ENCODE assay signal across 1 cellular context in the genomic region with DNA sequence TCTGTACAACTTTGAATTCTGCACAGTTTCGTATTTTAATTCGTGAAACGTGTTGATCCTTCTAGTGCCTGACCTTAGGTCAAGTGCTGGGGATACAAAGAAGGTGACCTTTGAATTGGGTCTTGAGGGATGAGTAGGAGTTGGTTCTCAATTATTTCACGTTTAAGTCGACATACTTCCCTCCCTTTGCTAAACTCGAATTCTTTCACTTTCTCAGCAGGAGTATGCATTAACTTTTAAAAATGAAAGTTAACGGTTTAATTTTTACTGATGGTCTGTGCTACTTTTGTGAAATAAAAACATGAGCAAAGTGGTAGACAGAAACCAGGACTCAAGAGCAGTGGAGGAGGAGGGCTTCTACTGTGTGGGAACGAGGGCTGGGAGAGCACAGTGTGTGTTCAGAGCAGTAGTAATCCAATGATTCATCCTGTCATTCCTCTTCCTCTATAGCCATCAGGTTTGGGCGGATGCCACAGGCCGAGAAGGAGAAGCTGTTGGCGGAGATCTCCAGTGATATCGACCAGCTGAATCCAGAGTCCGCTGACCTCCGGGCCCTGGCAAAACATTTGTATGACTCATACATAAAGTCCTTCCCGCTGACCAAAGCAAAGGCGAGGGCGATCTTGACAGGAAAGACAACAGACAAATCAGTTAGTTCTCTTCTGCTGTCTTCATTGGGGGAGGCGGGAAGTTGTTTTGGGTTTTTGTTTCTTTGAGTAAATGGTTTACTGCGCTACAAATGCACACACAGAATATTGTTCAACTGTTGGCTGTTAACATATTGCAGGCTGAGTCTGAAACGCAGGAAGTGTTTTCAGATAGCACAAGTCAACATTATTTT.
TF ChIP-seq lines count a peak whose summit lies in the region.

No MANE protein-coding gene starts in this region.

TF ChIP-seq in HCT116, 20 proteins besides CTCF, POLR2A, EP300 and RAD21 (continued from another document):
- TF ChIP-seq, protein P1, sequence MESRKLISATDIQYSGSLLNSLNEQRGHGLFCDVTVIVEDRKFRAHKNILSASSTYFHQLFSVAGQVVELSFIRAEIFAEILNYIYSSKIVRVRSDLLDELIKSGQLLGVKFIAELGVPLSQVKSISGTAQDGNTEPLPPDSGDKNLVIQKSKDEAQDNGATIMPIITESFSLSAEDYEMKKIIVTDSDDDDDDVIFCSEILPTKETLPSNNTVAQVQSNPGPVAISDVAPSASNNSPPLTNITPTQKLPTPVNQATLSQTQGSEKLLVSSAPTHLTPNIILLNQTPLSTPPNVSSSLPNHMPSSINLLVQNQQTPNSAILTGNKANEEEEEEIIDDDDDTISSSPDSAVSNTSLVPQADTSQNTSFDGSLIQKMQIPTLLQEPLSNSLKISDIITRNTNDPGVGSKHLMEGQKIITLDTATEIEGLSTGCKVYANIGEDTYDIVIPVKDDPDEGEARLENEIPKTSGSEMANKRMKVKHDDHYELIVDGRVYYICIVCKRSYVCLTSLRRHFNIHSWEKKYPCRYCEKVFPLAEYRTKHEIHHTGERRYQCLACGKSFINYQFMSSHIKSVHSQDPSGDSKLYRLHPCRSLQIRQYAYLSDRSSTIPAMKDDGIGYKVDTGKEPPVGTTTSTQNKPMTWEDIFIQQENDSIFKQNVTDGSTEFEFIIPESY (IDR thresholded peaks at IDR 0.05; ENCODE audit: extremely low read depth, insufficient replicate concordance, low read length) = peak; percentile 37
- TF ChIP-seq POLR2AphosphoS5 (IDR thresholded peaks at IDR 0.05; ENCODE audit: low read depth, low read length) = peak; percentile 68
- TF ChIP-seq SP1 (IDR thresholded peaks at IDR 0.05; ENCODE audit: low read depth) = peak; percentile 93
- peak; percentile 98 for TF ChIP-seq JUND (IDR thresholded peaks at IDR 0.05)
- peak; percentile 72; the same call in 1 of the 2 replicates for TF ChIP-seq CEBPB (IDR thresholded peaks at IDR 0.05; ENCODE audit: low read depth)
- TF ChIP-seq FOSL1 (IDR thresholded peaks at IDR 0.05; ENCODE audit: low read depth) = peak; percentile 97
- no peak for TF ChIP-seq SRF (IDR thresholded peaks at IDR 0.05; ENCODE audit: low read depth)
- TF ChIP-seq YY1 (IDR thresholded peaks at IDR 0.05; ENCODE audit: extremely low read depth, insufficient replicate concordance, low read depth, low read length) = no peak
TF ChIP-seq in HCT116: peak in this region for 11.
